Comparison of ENCODE assay signal across 8 cellular contexts in the genomic region with DNA sequence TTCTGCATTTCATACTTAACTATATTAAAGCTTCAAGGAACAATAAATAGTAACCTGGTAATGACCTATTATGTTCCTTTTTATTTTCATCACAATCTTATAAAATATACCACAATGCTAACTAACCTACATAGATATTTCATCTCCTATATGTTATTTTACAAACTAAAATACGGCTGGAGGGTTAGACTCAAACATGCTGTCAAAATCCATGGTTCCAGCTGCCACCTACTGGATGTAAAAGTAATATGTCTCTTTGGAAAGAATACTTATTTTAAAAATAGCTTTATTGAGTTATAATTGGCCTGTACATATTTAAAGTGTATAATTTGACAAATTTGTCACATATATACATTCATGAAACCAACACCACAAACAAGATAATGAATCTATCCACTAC. TPM values are rescaled to one million over a fixed set of nuclear protein-coding genes. Genes with fewer than 3 reads are reported as not detected.
DNase-seq lines count a peak whose midpoint lies in the region; FAIRE-seq and TF ChIP-seq lines count a peak whose summit lies in the region.

No MANE protein-coding gene starts in this region.

- H3K9me3 ChIP-seq in BE2C: no peaks in the 10 kb centered on the region

- TF ChIP-seq CTCF in BE2C (IDR thresholded peaks at IDR 0.05; ENCODE audit: low read depth, low read length) (peak; percentile 50), fibroblast of pulmonary artery (IDR thresholded peaks at IDR 0.05; ENCODE audit: low read length, missing control alignments) (peak; percentile 48), type B pancreatic cell (conservative IDR thresholded peaks at IDR 0.05) (peak; percentile 76)

- H3K36me3 Mint-ChIP-seq in type B pancreatic cell: no peaks in the 10 kb centered on the region

- no peak overlapping the region for H3K27ac Mint-ChIP-seq in type B pancreatic cell

- no peaks in the 10 kb centered on the region for H3K4me1 Mint-ChIP-seq in type B pancreatic cell (ENCODE audit: unreplicated experiment)

- no peaks in the 10 kb centered on the region for H3K27me3 ChIP-seq in BE2C

- no peaks in the 10 kb centered on the region for H3K36me3 ChIP-seq in BE2C

- H3K27me3 Mint-ChIP-seq in type B pancreatic cell: no peaks in the 10 kb centered on the region

- no peak overlapping the region for H3K4me3 Mint-ChIP-seq in type B pancreatic cell

- no peaks in the 10 kb centered on the region for H3K4me1 ChIP-seq in BE2C

- no peaks in the 10 kb centered on the region for H3K9me3 Mint-ChIP-seq in type B pancreatic cell

- DNase-seq in BE2C (peak; percentile 15), GM19239 (ENCODE audit: insufficient read length, low spot score) (no peak), RCC 7860 (ENCODE audit: low spot score) (no peak), fibroblast of pulmonary artery (ENCODE audit: low read depth) (peak; percentile 61), type B pancreatic cell (ENCODE audit: extremely low spot score, unreplicated experiment) (no peak), retina (no peak)
- DNase-seq in stimulated activated CD4-positive, alpha-beta T cell treated with anti-CD3 and anti-CD28 coated beads, Interleukin-4, amount 100 ng/mL, for 4 hours: no peak
- DNase-seq in activated T-cell treated with anti-CD3 and anti-CD28 coated beads, Interleukin-2, amount 50 U/mL, for 48 hours: no peak

- FAIRE-seq in GM19239 (lab: Jason Lieb, UNC): peak; percentile 84
- peak; percentile 86 for FAIRE-seq in RCC 7860 (lab: Jason Lieb, UNC)

- no peak overlapping the region for H3K4me3 ChIP-seq in BE2C (ENCODE audit: low read depth, low read length)
- no peak overlapping the region for H3K4me3 ChIP-seq in fibroblast of pulmonary artery (replicated peaks; ENCODE audit: low read depth, low read length)

RNA-seq across cellular contexts. Expression of gene RGN, which starts 15.0 kb away (rescaled TPM):
- polyA plus RNA-seq in BE2C (2012; ENCODE audit: insufficient read depth, insufficient read length, low read depth): not detected
- 3.5 and 16.2 TPM in 2 replicates for total RNA-seq in type B pancreatic cell (ENCODE audit: low replicate concordance)

RNA-seq across cellular contexts. Expression of gene NDUFB11, which starts 51.3 kb away (rescaled TPM):
- polyA plus RNA-seq in BE2C (2012; ENCODE audit: insufficient read depth, insufficient read length, low read depth): 311 TPM
- 95.5 and 103 TPM in 2 replicates for total RNA-seq in type B pancreatic cell (ENCODE audit: low replicate concordance)

RNA-seq across cellular contexts. Expression of gene RBM10, which starts 51.8 kb away (rescaled TPM):
- polyA plus RNA-seq in BE2C (2012; ENCODE audit: insufficient read depth, insufficient read length, low read depth): 66.3 TPM
- 46.7 and 61.9 TPM in 2 replicates for total RNA-seq in type B pancreatic cell (ENCODE audit: low replicate concordance)

Comparison
In these comparisons a context has a peak if more than half of its experiments do, and no peak if none do; other contexts are left out.
1. DNase-seq: peak in BE2C (single experiment) and fibroblast of pulmonary artery (single experiment); none in GM19239 (single experiment), RCC 7860 (single experiment), type B pancreatic cell (single experiment), retina (single experiment), stimulated activated CD4-positive, alpha-beta T cell treated with anti-CD3 and anti-CD28 coated beads, Interleukin-4, amount 100 ng/mL, for 4 hours (0 of 2) and activated T-cell treated with anti-CD3 and anti-CD28 coated beads, Interleukin-2, amount 50 U/mL, for 48 hours (0 of 2).
2. Peak in every context shown above with its lines, with median percentiles within 50 percentile points of each other: CTCF ChIP-seq.